In the genomic region with DNA sequence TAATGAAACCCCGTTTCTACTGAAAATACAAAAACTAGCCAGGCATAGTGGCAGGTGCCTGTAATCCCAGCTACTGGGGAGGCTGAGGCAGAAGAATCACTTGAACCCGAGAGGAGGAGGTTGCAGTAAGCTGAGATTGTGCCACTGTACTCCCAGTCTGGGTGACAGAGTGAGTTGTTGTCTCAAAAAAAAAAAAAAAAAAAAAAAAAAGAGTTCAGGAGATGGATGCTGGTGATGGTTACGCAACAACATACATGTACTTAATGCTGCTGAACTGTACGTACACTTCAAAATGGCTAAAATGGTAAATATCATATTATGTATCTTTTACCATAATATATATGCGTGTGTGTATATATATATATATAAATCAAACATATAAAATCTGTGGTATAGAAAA, we compare ENCODE assay signal across 12 cellular contexts. TPM values are rescaled to one million over a fixed set of nuclear protein-coding genes. Genes with fewer than 3 reads are reported as not detected.
DNase-seq lines count a peak whose midpoint lies in the region; ATAC-seq, FAIRE-seq and TF ChIP-seq lines count a peak whose summit lies in the region.
"Had no signal": no experiment of that assay in that cellular context is flagged by ENCODE, and none has a peak within 500 bp of the region (broad histone marks: within the 10 kb centered on the region; RNA-seq: fewer than 3 reads in every experiment).

No MANE protein-coding gene starts in this region.

- H3K4me3 Mint-ChIP-seq in MCF 10A (ENCODE audit: unreplicated experiment), result no peak overlapping the region
- peak overlapping the region in 6 of 10 donors; percentile 46 to 79 (median 70) for H3K4me3 Mint-ChIP-seq in naive thymus-derived CD4-positive, alpha-beta T cell
- H3K4me3 Mint-ChIP-seq: activated CD4-positive, alpha-beta T cell treated with anti-CD3 and anti-CD28 coated beads for 36 hours; activated naive CD8-positive, alpha-beta T cell treated with anti-CD3 and anti-CD28 coated beads, Interleukin-2, amount 10 ng/mL, durations not matched to agents 7 days and 5 days had no signal

- no TSS peak for BruUV-seq in MCF 10A (replicated peaks; lab: Mats Ljungman, UMichigan)
- BruUV-seq in PC-9 (replicated peaks; lab: Mats Ljungman, UMichigan), result no TSS peak

- peaks cover 0 to 9% (median 0%) of the 10 kb centered on the region in 3 experiments for H3K36me3 ChIP-seq in naive thymus-derived CD4-positive, alpha-beta T cell (ENCODE audit: control insufficient read depth in 2 of 3, insufficient read depth in 3 of 3, low read length in 3 of 3)
- H3K36me3 ChIP-seq in PC-9 (ENCODE audit: low read depth), result 0 out of 2 replicates have a peak, but pooled peaks cover 7% of the 10 kb centered on the region

- POLR2A ChIA-PET in MCF 10A (lab: Yijun Ruan, JAX) (interaction anchor here (0.6 to 8.4 kb wide), 9 partner anchors 8 to 488 kb away, joined by 3 to 108 read pairs (median 9); a partner anchor contains a TSS), PC-9 (lab: Charles Lee; ENCODE audit: unreplicated experiment) (interaction anchor here (0.6 to 0.7 kb wide), 2 partner anchors 8 to 1484 kb away, joined by 5 to 30 read pairs; no protein-coding TSS in a partner anchor)
- POLR2A ChIA-PET in naive thymus-derived CD4-positive, alpha-beta T cell (lab: Charles Lee), result interaction anchor here (0.6 to 3.2 kb wide), 5 partner anchors 10 to 64 kb away, joined by 3 to 18 read pairs (median 3); no protein-coding TSS in a partner anchor

- peaks cover 50% of the 10 kb centered on the region for H3F3A ChIP-seq in PC-9 (ENCODE audit: insufficient read depth, low read depth)

- peak overlapping the region; percentile 95 for H3K27ac Mint-ChIP-seq in MCF 10A (ENCODE audit: low read depth, unreplicated experiment)
- H3K27ac Mint-ChIP-seq in naive thymus-derived CD4-positive, alpha-beta T cell, result peak overlapping the region in 8 of 9 donors; percentile 87 to 99 (median 93)

- H3K4me1 ChIP-seq in naive thymus-derived CD4-positive, alpha-beta T cell (ENCODE audit: control insufficient read depth in 2 of 2, insufficient read depth in 2 of 2, low read length in 2 of 2), result peaks cover 0 to 83% of the 10 kb centered on the region in 2 donors
- peaks cover 65% of the 10 kb centered on the region for H3K4me1 ChIP-seq in PC-9 (replicated peaks; ENCODE audit: insufficient read depth)

- H3K27me3 ChIP-seq in naive thymus-derived CD4-positive, alpha-beta T cell (ENCODE audit: control insufficient read depth in 2 of 2, insufficient read depth in 2 of 2, low read length in 2 of 2), result no peaks in the 10 kb centered on the region
- H3K27me3 ChIP-seq in PC-9 (ENCODE audit: insufficient read depth, low read depth), result no peaks in the 10 kb centered on the region
- H3K27me3 ChIP-seq: SJSA1 had no signal

- H3K36me3 Mint-ChIP-seq in MCF 10A (ENCODE audit: insufficient read depth, unreplicated experiment), result peaks cover 31% of the 10 kb centered on the region
- H3K36me3 Mint-ChIP-seq in naive thymus-derived CD4-positive, alpha-beta T cell, result peaks cover 0 to 12% (median 4%) of the 10 kb centered on the region in 5 donors

- no peak for ATAC-seq in naive thymus-derived CD4-positive, alpha-beta T cell
- no peak for ATAC-seq in GM19452 (IDR thresholded peaks at IDR 0.05; ENCODE audit: unreplicated experiment)
- ATAC-seq: activated CD4-positive, alpha-beta T cell treated with anti-CD3 and anti-CD28 coated beads for 36 hours had no signal

- no peak overlapping the region for H3K4me3 ChIP-seq in naive thymus-derived CD4-positive, alpha-beta T cell (ENCODE audit: low read length)
- no peak overlapping the region for H3K4me3 ChIP-seq in PC-9
- H3K4me3 ChIP-seq: SJSA1 had no signal

- H3K79me2 ChIP-seq in PC-9 (ENCODE audit: low read depth), result peaks cover 96% of the 10 kb centered on the region

- no peak overlapping the region for H3K4me2 ChIP-seq in PC-9

- peaks cover 65% of the 10 kb centered on the region for H4K20me1 ChIP-seq in PC-9 (ENCODE audit: insufficient read depth)

- no peaks in the 10 kb centered on the region for H3K9me3 ChIP-seq in naive thymus-derived CD4-positive, alpha-beta T cell (ENCODE audit: control insufficient read depth in 2 of 3, low read length in 3 of 3)
- no peaks in the 10 kb centered on the region for H3K9me3 ChIP-seq in PC-9 (ENCODE audit: insufficient read depth, low read depth)
- H3K9me3 ChIP-seq: SJSA1 had no signal

- H3K9me3 Mint-ChIP-seq in MCF 10A (ENCODE audit: unreplicated experiment), result no peaks in the 10 kb centered on the region
- no peaks in the 10 kb centered on the region for H3K9me3 Mint-ChIP-seq in naive thymus-derived CD4-positive, alpha-beta T cell
- H3K9me3 Mint-ChIP-seq: activated naive CD8-positive, alpha-beta T cell treated with anti-CD3 and anti-CD28 coated beads, Interleukin-2, amount 10 ng/mL, durations not matched to agents 7 days and 5 days had no signal

- no peaks in the 10 kb centered on the region for H3K9me2 ChIP-seq in PC-9 (ENCODE audit: insufficient read depth)

- FAIRE-seq in HTR-8/SVneo (lab: Jason Lieb, UNC) (peak; percentile 90), D721Med (lab: Jason Lieb, UNC) (no peak)

- no peak overlapping the region for H2AFZ ChIP-seq in PC-9

- DNase-seq in AML-193 (lab: John Stamatoyannopoulos, UW) (peak; percentile 57), HTR-8/SVneo (ENCODE audit: insufficient read length, low spot score) (no peak), MCF 10A (ENCODE audit: unreplicated experiment) (peak; percentile 70), GM03348 (ENCODE audit: low spot score) (no peak), PC-9 (no peak), D721Med (ENCODE audit: insufficient read length, low spot score) (no peak)
- DNase-seq in naive thymus-derived CD4-positive, alpha-beta T cell, result no peak
- DNase-seq: activated CD4-positive, alpha-beta T cell treated with anti-CD3 and anti-CD28 coated beads for 36 hours; activated naive CD8-positive, alpha-beta T cell treated with anti-CD3 and anti-CD28 coated beads, Interleukin-2, amount 10 ng/mL, durations not matched to agents 7 days and 5 days; NCI-H2171 treated with DMSO at 0.1 percent for 48 hours had no signal

- intact Hi-C loops in MCF 10A (cut with micrococcal nuclease), result loop anchor here (2.0 kb wide), 1 partner anchor 27 kb away; no protein-coding TSS in a partner anchor
- intact Hi-C loops in naive thymus-derived CD4-positive, alpha-beta T cell (cut with micrococcal nuclease), result no loop called here
- intact Hi-C loops in PC-9 (cut with micrococcal nuclease; ENCODE audit: unreplicated experiment), result no loop called here

- CTCF ChIA-PET in MCF 10A (lab: Yijun Ruan, JAX), result interaction anchor here (0.7 to 1.1 kb wide), 3 partner anchors 17 to 84 kb away, joined by 3 to 5 read pairs (median 3); no protein-coding TSS in a partner anchor
- CTCF ChIA-PET in naive thymus-derived CD4-positive, alpha-beta T cell (lab: Charles Lee), result no interaction called here
- CTCF ChIA-PET in PC-9 (lab: Charles Lee), result interaction anchor here (0.7 to 1.4 kb wide), 3 partner anchors 10 to 39 kb away, joined by 9 to 14 read pairs (median 13); no protein-coding TSS in a partner anchor

- peaks cover 75% of the 10 kb centered on the region for H3K4me1 Mint-ChIP-seq in MCF 10A (ENCODE audit: insufficient read depth, unreplicated experiment)
- H3K4me1 Mint-ChIP-seq in naive thymus-derived CD4-positive, alpha-beta T cell, result peaks cover 37 to 98% (median 92%) of the 10 kb centered on the region in 7 donors

- no peaks in the 10 kb centered on the region for H3K27me3 Mint-ChIP-seq in MCF 10A (ENCODE audit: insufficient read depth, unreplicated experiment)
- no peaks in the 10 kb centered on the region for H3K27me3 Mint-ChIP-seq in naive thymus-derived CD4-positive, alpha-beta T cell
- H3K27me3 Mint-ChIP-seq: activated CD4-positive, alpha-beta T cell treated with anti-CD3 and anti-CD28 coated beads for 36 hours; activated naive CD8-positive, alpha-beta T cell treated with anti-CD3 and anti-CD28 coated beads, Interleukin-2, amount 10 ng/mL, durations not matched to agents 7 days and 5 days had no signal

- peak overlapping the region; percentile 53 for H3K27ac ChIP-seq in naive thymus-derived CD4-positive, alpha-beta T cell (ENCODE audit: low read depth, low read length)
- H3K27ac ChIP-seq in PC-9, result no peak overlapping the region

- TF ChIP-seq CTCF in MCF 10A (IDR thresholded peaks at IDR 0.05; ENCODE audit: unreplicated experiment), result no peak
- no peak for TF ChIP-seq CTCF in PC-9 (conservative IDR thresholded peaks at IDR 0.05)
- TF ChIP-seq CTCF in D721Med (IDR thresholded peaks at IDR 0.05; ENCODE audit: insufficient read depth, missing control alignments), result no peak

RNA-seq across cellular contexts. Expression of a gene that starts 29.0 kb away (rescaled TPM):
- total RNA-seq in MCF 10A (2022) (239 and 312 TPM in 2 replicates), PC-9 (2021) (314 and 323 TPM in 2 replicates)
- 100 to 1,000 TPM in 4 of 5 experiments, 10 to 100 TPM in 1; 41.3 to 249 (median 227) TPM for total RNA-seq in naive thymus-derived CD4-positive, alpha-beta T cell
- polyA plus RNA-seq in naive thymus-derived CD4-positive, alpha-beta T cell, result 100 to 1,000 TPM; 188 to 390 TPM

Comparison
In these comparisons a context has a peak if more than half of its experiments do, and no peak if none do; other contexts are left out.
1. DNase-seq: peak in AML-193 (2 of 2) and MCF 10A (single experiment); none in HTR-8/SVneo (single experiment), naive thymus-derived CD4-positive, alpha-beta T cell (0 of 9), GM03348 (single experiment), PC-9 (0 of 2) and D721Med (single experiment).